Comparison of ENCODE assay signal across 1 cellular context in genomic region chr20:58579069-58579818, GRCh38.
TF ChIP-seq lines count a peak whose summit lies in the region.

No MANE protein-coding gene starts in this region.

TF ChIP-seq in GM12878, 131 proteins besides CTCF, POLR2A, EP300 and RAD21 (continued from another document):
- TF ChIP-seq ZBTB40 (IDR thresholded peaks at IDR 0.05; ENCODE audit: borderline replicate concordance), result peak; percentile 53
